Comparison of ENCODE assay signal across 10 cellular contexts in genomic region chr20:21322921-21323321, GRCh38. TPM values are rescaled to one million over a fixed set of nuclear protein-coding genes. Genes with fewer than 3 reads are reported as not detected.
DNase-seq lines count a peak whose midpoint lies in the region; ATAC-seq and TF ChIP-seq lines count a peak whose summit lies in the region.
"Had no signal": no experiment of that assay in that cellular context is flagged by ENCODE, and none has a peak within 500 bp of the region (broad histone marks: within the 10 kb centered on the region; RNA-seq: fewer than 3 reads in every experiment).

No MANE protein-coding gene starts in this region.

- intact Hi-C loops in psoas muscle (cut with DNase I) = loop anchor here in 1 of 2 donors (5.0 kb wide), 1 partner anchor 39 kb away; no protein-coding TSS in a partner anchor

- DNase-seq in NCI-H2171 treated with DMSO at 0.1 percent for 48 hours (lab: John Stamatoyannopoulos, UW) = peak; percentile 27
- DNase-seq in NCI-H2171 (lab: John Stamatoyannopoulos, UW) = no peak
- no peak for DNase-seq in RWPE1 (ENCODE audit: low spot score)
- peak; percentile 35 for DNase-seq in dermis blood vessel endothelial cell
- DNase-seq in psoas muscle = no peak
- DNase-seq in GM19240 (ENCODE audit: insufficient read length, low spot score) = no peak
- no peak for DNase-seq in COLO668 (lab: John Stamatoyannopoulos, UW; ENCODE audit: unreplicated experiment)
- no peak for DNase-seq in DMS114 treated with DMSO at 0.1 percent for 48 hours (lab: John Stamatoyannopoulos, UW; ENCODE audit: unreplicated experiment)
- DNase-seq: cerebellar nuclear complex, tibial artery had no signal

- ATAC-seq in psoas muscle = peak; percentile 61 to 79 (median 70)

- CTCF ChIA-PET in RWPE1 (lab: Yijun Ruan, JAX) = interaction anchor here (0.6 to 1.0 kb wide), 3 partner anchors 15 to 188 kb away, joined by 3 to 4 read pairs (median 3); no protein-coding TSS in a partner anchor

- H3K9me3 ChIP-seq in psoas muscle = peaks cover 8% of the 10 kb centered on the region

- H3K36me3 ChIP-seq in psoas muscle (ENCODE audit: insufficient read depth in 1 of 2, low read depth in 1 of 2) = no peaks in the 10 kb centered on the region
- H3K36me3 ChIP-seq: tibial artery had no signal

- H3K27ac ChIP-seq in RWPE1 (0 out of 2 replicates have a peak overlapping the region, but pooled peaks have one; percentile 25), psoas muscle (no peak overlapping the region)
- H3K27ac ChIP-seq: tibial artery had no signal

- TF ChIP-seq CTCF in RWPE1 (conservative IDR thresholded peaks at IDR 0.05; ENCODE audit: low read depth) = no peak
- TF ChIP-seq CTCF in psoas muscle (IDR thresholded peaks at IDR 0.05) = no peak

- no peak overlapping the region for H3K4me3 ChIP-seq in psoas muscle
- H3K4me3 ChIP-seq: tibial artery had no signal

- H3K27me3 ChIP-seq in psoas muscle (ENCODE audit: insufficient read depth in 3 of 3, low read length in 2 of 3) = no peaks in the 10 kb centered on the region
- H3K27me3 ChIP-seq: tibial artery had no signal

- H3K4me1 ChIP-seq in psoas muscle = peaks cover 51% of the 10 kb centered on the region

- WGBS in psoas muscle, 3 donors = 97% methylated on average over 3 of the region's 3 CpGs

- POLR2A ChIA-PET in RWPE1 (lab: Yijun Ruan, JAX; ENCODE audit: low non-redundant PET) = no interaction called here

RNA-seq across cellular contexts. Expression of gene XRN2, which starts 19.8 kb away (rescaled TPM):
- total RNA-seq in dermis blood vessel endothelial cell (97.5 and 121 TPM in 2 replicates), psoas muscle (10 to 100 TPM; 25.1 to 48.3 (median 39.3) TPM)
- 10 to 100 TPM; 27.5 to 45.0 (median 41.0) TPM for polyA plus RNA-seq in psoas muscle

Comparison
In these comparisons a context has a peak if more than half of its experiments do, and no peak if none do; other contexts are left out.
1. DNase-seq: peak in NCI-H2171 treated with DMSO at 0.1 percent for 48 hours (single experiment) and dermis blood vessel endothelial cell (single experiment); none in NCI-H2171 (single experiment), RWPE1 (single experiment), psoas muscle (0 of 2), GM19240 (single experiment), COLO668 (single experiment) and DMS114 treated with DMSO at 0.1 percent for 48 hours (single experiment).